ENCODE assay signal across 2 cellular contexts in genomic region chr19:11447347-11448262, GRCh38.
TF ChIP-seq lines count a peak whose summit lies in the region.

No MANE protein-coding gene starts in this region.

TF ChIP-seq in K562, 482 proteins besides CTCF, POLR2A, EP300 and RAD21:
- TF ChIP-seq RBFOX2 (IDR thresholded peaks at IDR 0.05; ENCODE audit: low read depth, low read length), result peak; percentile 49
- TF ChIP-seq POLR2G (IDR thresholded peaks at IDR 0.05; ENCODE audit: low read depth, low read length), result peak; percentile 38; the same call in 1 of the 2 replicates
- no peak for TF ChIP-seq NFIC (IDR thresholded peaks at IDR 0.05)
- TF ChIP-seq RHOXF2B (CRISPR knock-in tag; conservative IDR thresholded peaks at IDR 0.05), result no peak

TF ChIP-seq in WTC11, 78 proteins besides CTCF, POLR2A, EP300 and RAD21:
- TF ChIP-seq ZNF423 (CRISPR knock-in tag; IDR thresholded peaks at IDR 0.05), result no peak
- TF ChIP-seq ZNF121 (CRISPR knock-in tag; IDR thresholded peaks at IDR 0.05), result no peak
- no peak for TF ChIP-seq ETV6 (CRISPR knock-in tag; IDR thresholded peaks at IDR 0.05)
- no peak for TF ChIP-seq MLX (CRISPR knock-in tag; IDR thresholded peaks at IDR 0.05)
- TF ChIP-seq CDX4 (CRISPR knock-in tag; IDR thresholded peaks at IDR 0.05; ENCODE audit: borderline replicate concordance), result no peak
- no peak for TF ChIP-seq FOXJ3 (CRISPR knock-in tag; IDR thresholded peaks at IDR 0.05; ENCODE audit: borderline replicate concordance)
- no peak for TF ChIP-seq E2F1 (CRISPR knock-in tag; IDR thresholded peaks at IDR 0.05)
- no peak for TF ChIP-seq JAZF1 (CRISPR knock-in tag; IDR thresholded peaks at IDR 0.05)
- TF ChIP-seq AR (CRISPR knock-in tag; IDR thresholded peaks at IDR 0.05), result no peak
- no peak for TF ChIP-seq ZSCAN18 (CRISPR knock-in tag; IDR thresholded peaks at IDR 0.05)
- TF ChIP-seq NFYB (CRISPR knock-in tag; conservative IDR thresholded peaks at IDR 0.05; ENCODE audit: low read depth), result no peak
- TF ChIP-seq ZNF425 (CRISPR knock-in tag; conservative IDR thresholded peaks at IDR 0.05), result no peak
- TF ChIP-seq ZNF281 (CRISPR knock-in tag; IDR thresholded peaks at IDR 0.05), result no peak
- no peak for TF ChIP-seq NR3C1 (CRISPR knock-in tag; conservative IDR thresholded peaks at IDR 0.05; ENCODE audit: low read depth)
- TF ChIP-seq ZNF512 (CRISPR knock-in tag; IDR thresholded peaks at IDR 0.05; ENCODE audit: borderline replicate concordance), result no peak
- no peak for TF ChIP-seq CBFB (CRISPR knock-in tag; IDR thresholded peaks at IDR 0.05; ENCODE audit: low read depth)
- no peak for TF ChIP-seq ESRRA (CRISPR knock-in tag; IDR thresholded peaks at IDR 0.05; ENCODE audit: borderline replicate concordance)
- no peak for TF ChIP-seq SP1 (CRISPR knock-in tag; conservative IDR thresholded peaks at IDR 0.05)
- no peak for TF ChIP-seq CREM (CRISPR knock-in tag; IDR thresholded peaks at IDR 0.05)
